17 cellular contexts compared by ENCODE assay signal in genomic region chr3:37763338-37763737, GRCh38.
"Had no signal": no experiment of that assay in that cellular context is flagged by ENCODE, and none has a peak within 500 bp of the region (broad histone marks: within the 10 kb centered on the region; RNA-seq: fewer than 3 reads in every experiment).

No MANE protein-coding gene starts in this region.

- H3K27me3 ChIP-seq: dorsolateral prefrontal cortex, testis had no signal

- H3K9me3 Mint-ChIP-seq: activated CD4-positive, alpha-beta memory T cell treated with anti-CD3 and anti-CD28 coated beads, Interleukin-2, amount 10 ng/mL, durations not matched to agents 7 days and 5 days; stimulated activated naive CD8-positive, alpha-beta T cell treated with anti-CD3 and anti-CD28 coated beads, Interleukin-15, Interleukin-2, amounts not matched to agents 100 ng/mL and 50 ng/mL, for 24 hours; T-helper 2 cell treated with Interferon-gamma antibody and Interleukin-4, amounts not matched to agents 5 μg/mL and 100 μg/mL, for 36 hours had no signal

- ATAC-seq: activated CD8-positive, alpha-beta memory T cell treated with anti-CD3 and anti-CD28 coated beads, Interleukin-2, amount 10 ng/mL, durations not matched to agents 7 days and 5 days; mucosa of descending colon; naive thymus-derived CD4-positive, alpha-beta T cell had no signal

- H3K9me3 ChIP-seq: mucosa of descending colon, SK-N-SH, testis had no signal

- H3K4me3 ChIP-seq: mucosa of descending colon, testis had no signal

- H3K36me3 Mint-ChIP-seq: activated CD8-positive, alpha-beta memory T cell treated with anti-CD3 and anti-CD28 coated beads, Interleukin-2, amount 10 ng/mL, durations not matched to agents 7 days and 5 days; activated naive CD8-positive, alpha-beta T cell; naive thymus-derived CD4-positive, alpha-beta T cell; WTC11 had no signal

- H3K27ac Mint-ChIP-seq: activated CD4-positive, alpha-beta memory T cell treated with anti-CD3 and anti-CD28 coated beads, Interleukin-2, amount 10 ng/mL, durations not matched to agents 7 days and 5 days; activated CD8-positive, alpha-beta memory T cell treated with anti-CD3 and anti-CD28 coated beads, Interleukin-2, amount 10 ng/mL, durations not matched to agents 7 days and 5 days; activated naive CD8-positive, alpha-beta T cell; stimulated activated naive CD8-positive, alpha-beta T cell treated with anti-CD3 and anti-CD28 coated beads, Interleukin-15, Interleukin-2, amounts not matched to agents 100 ng/mL and 50 ng/mL, for 24 hours; T-helper 2 cell treated with Interferon-gamma antibody and Interleukin-4, amounts not matched to agents 5 μg/mL and 100 μg/mL, for 36 hours; WTC11 had no signal

- H3K4me3 Mint-ChIP-seq: activated CD4-positive, alpha-beta memory T cell treated with anti-CD3 and anti-CD28 coated beads, Interleukin-2, amount 10 ng/mL, durations not matched to agents 7 days and 5 days; activated CD8-positive, alpha-beta memory T cell treated with anti-CD3 and anti-CD28 coated beads, Interleukin-2, amount 10 ng/mL, durations not matched to agents 7 days and 5 days; activated naive CD8-positive, alpha-beta T cell; naive thymus-derived CD4-positive, alpha-beta T cell; stimulated activated naive CD8-positive, alpha-beta T cell treated with anti-CD3 and anti-CD28 coated beads, Interleukin-15, Interleukin-2, amounts not matched to agents 100 ng/mL and 50 ng/mL, for 24 hours; T-helper 2 cell treated with Interferon-gamma antibody and Interleukin-4, amounts not matched to agents 5 μg/mL and 100 μg/mL, for 36 hours; WTC11 had no signal

- H3K4me1 Mint-ChIP-seq: activated CD4-positive, alpha-beta memory T cell treated with anti-CD3 and anti-CD28 coated beads, Interleukin-2, amount 10 ng/mL, durations not matched to agents 7 days and 5 days; activated CD8-positive, alpha-beta memory T cell treated with anti-CD3 and anti-CD28 coated beads, Interleukin-2, amount 10 ng/mL, durations not matched to agents 7 days and 5 days had no signal

- DNase-seq: activated CD4-positive, alpha-beta memory T cell treated with anti-CD3 and anti-CD28 coated beads, Interleukin-2, amount 10 ng/mL, durations not matched to agents 7 days and 5 days; activated CD4-positive, alpha-beta T cell treated with anti-CD3 and anti-CD28 coated beads for 4 hours; activated CD8-positive, alpha-beta memory T cell treated with anti-CD3 and anti-CD28 coated beads, Interleukin-2, amount 10 ng/mL, durations not matched to agents 7 days and 5 days; amniotic stem cell; dorsolateral prefrontal cortex; foreskin melanocyte; glutamatergic neuron; kidney; mucosa of descending colon; naive thymus-derived CD4-positive, alpha-beta T cell; retina; SK-N-SH; testis had no signal
